Comparison of ENCODE assay signal across 1 cellular context in genomic region chr5:43520615-43521014, GRCh38.
TF ChIP-seq lines count a peak whose summit lies in the region.

No MANE protein-coding gene starts in this region.

TF ChIP-seq in K562, 482 proteins besides CTCF, POLR2A, EP300 and RAD21:
- TF ChIP-seq SMARCA4 (IDR thresholded peaks at IDR 0.05): 0 out of 2 replicates have a peak, but pooled peaks have one; percentile 10
- no peak for TF ChIP-seq ZKSCAN1 (IDR thresholded peaks at IDR 0.05; ENCODE audit: low read depth, low read length)
- peak; percentile 62 to 66 for TF ChIP-seq KDM1A (IDR thresholded peaks at IDR 0.05)
- TF ChIP-seq RCOR1 (IDR thresholded peaks at IDR 0.05; ENCODE audit: borderline replicate concordance in 1 of 2, low read depth in 2 of 2, low read length in 2 of 2): peak in 1 of 2 experiments; percentile 65; a peak in 2 of 4 replicates
- TF ChIP-seq CBFA2T3 (IDR thresholded peaks at IDR 0.05): peak; percentile 58
- TF ChIP-seq PCBP1 (IDR thresholded peaks at IDR 0.05; ENCODE audit: low read depth, low read length, poor library complexity, severe bottlenecking): no peak
- peak in 1 of 2 experiments; percentile 54; a peak in 1 of 4 replicates for TF ChIP-seq HDAC1 (IDR thresholded peaks at IDR 0.05)
- 0 out of 2 replicates have a peak, but pooled peaks have one; percentile 9 for TF ChIP-seq TEAD4 (IDR thresholded peaks at IDR 0.05; ENCODE audit: low read length)
- no peak for TF ChIP-seq TEAD4 (CRISPR knock-in tag; IDR thresholded peaks at IDR 0.05; ENCODE audit: borderline replicate concordance)
- TF ChIP-seq, protein P1, sequence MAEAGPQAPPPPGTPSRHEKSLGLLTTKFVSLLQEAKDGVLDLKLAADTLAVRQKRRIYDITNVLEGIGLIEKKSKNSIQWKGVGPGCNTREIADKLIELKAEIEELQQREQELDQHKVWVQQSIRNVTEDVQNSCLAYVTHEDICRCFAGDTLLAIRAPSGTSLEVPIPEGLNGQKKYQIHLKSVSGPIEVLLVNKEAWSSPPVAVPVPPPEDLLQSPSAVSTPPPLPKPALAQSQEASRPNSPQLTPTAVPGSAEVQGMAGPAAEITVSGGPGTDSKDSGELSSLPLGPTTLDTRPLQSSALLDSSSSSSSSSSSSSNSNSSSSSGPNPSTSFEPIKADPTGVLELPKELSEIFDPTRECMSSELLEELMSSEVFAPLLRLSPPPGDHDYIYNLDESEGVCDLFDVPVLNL (CRISPR knock-in tag; IDR thresholded peaks at IDR 0.05; ENCODE audit: low read depth): no peak
- peak; percentile 20; the same call in 1 of the 2 replicates for TF ChIP-seq CBFA2T2 (conservative IDR thresholded peaks at IDR 0.05)
